In the genomic region with DNA sequence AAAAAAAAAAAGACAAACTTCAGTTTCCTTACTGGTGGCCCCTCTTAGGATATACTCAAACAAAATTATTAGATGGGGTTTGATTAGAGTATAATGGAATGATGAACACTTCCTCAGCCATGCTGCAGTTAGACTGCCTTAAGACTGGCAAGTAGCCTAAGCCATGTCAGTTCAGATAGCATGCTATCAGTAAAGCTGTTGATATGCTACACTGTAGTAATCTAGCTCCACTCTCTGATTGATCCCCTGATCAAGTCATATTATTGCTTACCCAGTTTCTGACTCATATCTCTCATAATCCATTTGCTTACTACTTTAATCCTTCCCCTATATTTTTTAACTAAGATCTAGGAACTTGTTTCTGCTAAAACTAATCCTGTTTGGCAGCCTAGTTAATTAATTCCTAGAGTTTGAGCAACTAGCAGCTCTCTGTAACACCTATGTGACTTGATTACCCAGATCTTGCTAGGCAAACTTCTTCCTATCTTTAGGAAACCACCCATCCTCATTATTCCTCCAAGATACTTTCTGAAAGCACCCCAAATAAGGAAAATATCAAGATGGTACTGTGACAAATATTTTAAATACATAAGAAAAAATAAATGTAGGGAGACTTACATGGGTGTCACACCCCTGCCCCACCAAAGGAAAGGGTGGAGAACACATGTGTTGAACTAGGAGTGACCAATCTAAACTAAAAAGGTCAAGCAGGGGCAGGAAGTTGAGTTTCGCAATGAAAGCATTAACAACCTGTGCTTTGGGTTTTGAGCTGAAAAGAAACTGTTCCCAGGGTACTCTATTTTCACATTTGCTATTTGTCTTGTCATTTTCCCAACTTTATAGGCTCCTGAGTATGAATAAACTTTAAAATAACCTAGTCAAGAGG, we compare ENCODE assay signal across 11 cellular contexts. TPM values are rescaled to one million over a fixed set of nuclear protein-coding genes. Genes with fewer than 3 reads are reported as not detected.
DNase-seq lines count a peak whose midpoint lies in the region; ATAC-seq and TF ChIP-seq lines count a peak whose summit lies in the region.
"Had no signal": no experiment of that assay in that cellular context is flagged by ENCODE, and none has a peak within 500 bp of the region (broad histone marks: within the 10 kb centered on the region; RNA-seq: fewer than 3 reads in every experiment).

No MANE protein-coding gene starts in this region.

- no peaks in the 10 kb centered on the region for H3K9me2 ChIP-seq in hepatocyte (replicated peaks; ENCODE audit: insufficient read depth)

- H2AFZ ChIP-seq in hepatocyte: no peak overlapping the region

- peaks cover 93% of the 10 kb centered on the region for H3K79me2 ChIP-seq in hepatocyte

- no peak for DNase-seq in activated CD4-positive, CD25-positive, alpha-beta regulatory T cell (lab: John Stamatoyannopoulos, UW)
- DNase-seq in RWPE2 (ENCODE audit: low spot score): no peak
- DNase-seq in hepatocyte (ENCODE audit: low spot score): peak; percentile 8
- DNase-seq: dermis blood vessel endothelial cell, KG1, Peyer's patch had no signal

- H3K27ac ChIP-seq in RWPE2 (ENCODE audit: poor library complexity, severe bottlenecking) (peak overlapping the region; percentile 28), hepatocyte (peak overlapping the region; percentile 38), subcutaneous abdominal adipose tissue (ENCODE audit: low read depth, low read length) (peak overlapping the region; percentile 8)
- H3K27ac ChIP-seq: Peyer's patch had no signal

- ATAC-seq in activated CD4-positive, CD25-positive, alpha-beta regulatory T cell treated with anti-CD3 and anti-CD28 coated beads, Interleukin-2, amount 50 U/mL, for 24 hours: peak; percentile 17 to 24
- ATAC-seq in RWPE2 (ENCODE audit: low read depth): peak; percentile 36; the same call in 2 of the 3 replicates
- no peak for ATAC-seq in HG03039 (IDR thresholded peaks at IDR 0.05; ENCODE audit: unreplicated experiment)
- ATAC-seq in GM19452 (IDR thresholded peaks at IDR 0.05; ENCODE audit: unreplicated experiment): no peak
- ATAC-seq in GM21619 (IDR thresholded peaks at IDR 0.05; ENCODE audit: unreplicated experiment): no peak

- 61% methylated on average over 1 of the region's 1 CpG for WGBS in hepatocyte (ENCODE audit: low lambda C conversion rate, missing lambda C conversion rate)

- H3K27me3 ChIP-seq in RWPE2 (ENCODE audit: insufficient read depth, poor library complexity, severe bottlenecking) (no peaks in the 10 kb centered on the region), hepatocyte (no peaks in the 10 kb centered on the region), subcutaneous abdominal adipose tissue (ENCODE audit: control insufficient read depth in 5 of 5, insufficient read depth in 4 of 5, low read length in 5 of 5) (no peaks in the 10 kb centered on the region)
- H3K27me3 ChIP-seq: Peyer's patch had no signal

- H4K20me1 ChIP-seq in hepatocyte (ENCODE audit: insufficient read depth, poor library complexity, severe bottlenecking): peaks cover 67% of the 10 kb centered on the region

- H3K36me3 ChIP-seq in RWPE2 (ENCODE audit: low read depth) (peaks cover 21% of the 10 kb centered on the region), hepatocyte (replicated peaks; ENCODE audit: insufficient read depth, low read depth) (no peaks in the 10 kb centered on the region), subcutaneous abdominal adipose tissue (ENCODE audit: control insufficient read depth in 5 of 5, insufficient read depth in 5 of 5, low read length in 5 of 5) (peaks cover 4 to 12% (median 8%) of the 10 kb centered on the region in 5 donors)

- H3K4me1 ChIP-seq in RWPE2 (ENCODE audit: insufficient read depth, poor library complexity, severe bottlenecking) (peaks cover 11% of the 10 kb centered on the region), hepatocyte (ENCODE audit: insufficient read depth) (peaks cover 11% of the 10 kb centered on the region), subcutaneous abdominal adipose tissue (ENCODE audit: control insufficient read depth in 5 of 5, insufficient read depth in 5 of 5, low read length in 5 of 5) (peaks cover 0 to 49% (median 33%) of the 10 kb centered on the region in 5 donors)

- H3K4me3 ChIP-seq in RWPE2 (ENCODE audit: severe bottlenecking) (no peak overlapping the region), hepatocyte (no peak overlapping the region), subcutaneous abdominal adipose tissue (ENCODE audit: low read depth in 1 of 5, low read length in 5 of 5) (no peak overlapping the region)
- H3K4me3 ChIP-seq: Peyer's patch had no signal

- H3K4me2 ChIP-seq in hepatocyte: peak overlapping the region; percentile 24

- H3K9ac ChIP-seq in subcutaneous abdominal adipose tissue (ENCODE audit: low read length in 5 of 5): no peak overlapping the region

- TF ChIP-seq CTCF in RWPE2 (IDR thresholded peaks at IDR 0.05; ENCODE audit: poor library complexity, severe bottlenecking): no peak
- no peak for TF ChIP-seq CTCF in hepatocyte (IDR thresholded peaks at IDR 0.05; ENCODE audit: poor library complexity)

- H3K9me3 ChIP-seq in RWPE2 (ENCODE audit: severe bottlenecking) (no peaks in the 10 kb centered on the region), hepatocyte (ENCODE audit: low read depth) (no peaks in the 10 kb centered on the region), subcutaneous abdominal adipose tissue (ENCODE audit: control insufficient read depth in 5 of 5, low read length in 5 of 5) (no peaks in the 10 kb centered on the region)
- H3K9me3 ChIP-seq: Peyer's patch had no signal

RNA-seq across cellular contexts. Expression of a gene that starts 43.2 kb away (rescaled TPM):
- total RNA-seq in hepatocyte: 96.1 and 98.6 TPM in 2 replicates
- polyA plus RNA-seq in hepatocyte: 19.4 and 20.1 TPM in 2 replicates

Comparison
In these comparisons a context has a peak if more than half of its experiments do, and no peak if none do; other contexts are left out.
1. ATAC-seq: peak in activated CD4-positive, CD25-positive, alpha-beta regulatory T cell treated with anti-CD3 and anti-CD28 coated beads, Interleukin-2, amount 50 U/mL, for 24 hours (2 of 2) and RWPE2 (single experiment); none in HG03039 (single experiment), GM19452 (single experiment) and GM21619 (single experiment).
2. Peak in every context shown above with its lines, with median percentiles within 50 percentile points of each other: H3K27ac ChIP-seq.